ENCODE assay signal across 1 cellular context in the genomic region with DNA sequence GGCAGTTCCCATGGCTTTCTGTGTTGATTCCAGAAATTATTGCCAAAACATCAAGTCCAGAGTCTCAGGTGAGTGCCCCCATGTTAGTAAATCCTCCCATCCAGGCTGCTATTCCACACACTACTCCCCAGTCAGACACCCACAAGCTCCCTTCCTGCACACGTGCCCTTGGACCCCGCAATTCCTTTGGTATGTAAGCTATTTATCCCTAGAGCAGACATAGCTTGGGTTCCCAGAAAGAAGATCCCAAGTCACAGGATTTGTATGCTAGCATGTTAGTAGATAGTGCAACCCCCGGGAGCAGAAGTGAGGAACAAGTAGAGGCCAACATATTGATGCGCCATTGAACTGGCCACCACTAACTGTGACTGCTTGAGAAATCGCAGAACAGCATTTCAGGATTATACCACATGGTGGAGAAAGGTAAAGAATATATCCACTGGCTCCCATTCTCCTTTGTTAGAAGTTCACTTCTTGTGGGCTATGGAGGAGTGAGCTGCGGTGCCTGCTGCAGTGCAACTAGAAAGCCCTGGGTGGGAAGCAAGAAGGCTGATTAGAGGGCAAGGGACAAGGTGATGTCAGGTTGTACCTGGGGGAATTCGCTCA.
TF ChIP-seq lines count a peak whose summit lies in the region.

No MANE protein-coding gene starts in this region.

TF ChIP-seq in GM23338, 12 proteins besides CTCF, POLR2A, EP300 and RAD21 (continued from another document):
- TF ChIP-seq, protein P1, sequence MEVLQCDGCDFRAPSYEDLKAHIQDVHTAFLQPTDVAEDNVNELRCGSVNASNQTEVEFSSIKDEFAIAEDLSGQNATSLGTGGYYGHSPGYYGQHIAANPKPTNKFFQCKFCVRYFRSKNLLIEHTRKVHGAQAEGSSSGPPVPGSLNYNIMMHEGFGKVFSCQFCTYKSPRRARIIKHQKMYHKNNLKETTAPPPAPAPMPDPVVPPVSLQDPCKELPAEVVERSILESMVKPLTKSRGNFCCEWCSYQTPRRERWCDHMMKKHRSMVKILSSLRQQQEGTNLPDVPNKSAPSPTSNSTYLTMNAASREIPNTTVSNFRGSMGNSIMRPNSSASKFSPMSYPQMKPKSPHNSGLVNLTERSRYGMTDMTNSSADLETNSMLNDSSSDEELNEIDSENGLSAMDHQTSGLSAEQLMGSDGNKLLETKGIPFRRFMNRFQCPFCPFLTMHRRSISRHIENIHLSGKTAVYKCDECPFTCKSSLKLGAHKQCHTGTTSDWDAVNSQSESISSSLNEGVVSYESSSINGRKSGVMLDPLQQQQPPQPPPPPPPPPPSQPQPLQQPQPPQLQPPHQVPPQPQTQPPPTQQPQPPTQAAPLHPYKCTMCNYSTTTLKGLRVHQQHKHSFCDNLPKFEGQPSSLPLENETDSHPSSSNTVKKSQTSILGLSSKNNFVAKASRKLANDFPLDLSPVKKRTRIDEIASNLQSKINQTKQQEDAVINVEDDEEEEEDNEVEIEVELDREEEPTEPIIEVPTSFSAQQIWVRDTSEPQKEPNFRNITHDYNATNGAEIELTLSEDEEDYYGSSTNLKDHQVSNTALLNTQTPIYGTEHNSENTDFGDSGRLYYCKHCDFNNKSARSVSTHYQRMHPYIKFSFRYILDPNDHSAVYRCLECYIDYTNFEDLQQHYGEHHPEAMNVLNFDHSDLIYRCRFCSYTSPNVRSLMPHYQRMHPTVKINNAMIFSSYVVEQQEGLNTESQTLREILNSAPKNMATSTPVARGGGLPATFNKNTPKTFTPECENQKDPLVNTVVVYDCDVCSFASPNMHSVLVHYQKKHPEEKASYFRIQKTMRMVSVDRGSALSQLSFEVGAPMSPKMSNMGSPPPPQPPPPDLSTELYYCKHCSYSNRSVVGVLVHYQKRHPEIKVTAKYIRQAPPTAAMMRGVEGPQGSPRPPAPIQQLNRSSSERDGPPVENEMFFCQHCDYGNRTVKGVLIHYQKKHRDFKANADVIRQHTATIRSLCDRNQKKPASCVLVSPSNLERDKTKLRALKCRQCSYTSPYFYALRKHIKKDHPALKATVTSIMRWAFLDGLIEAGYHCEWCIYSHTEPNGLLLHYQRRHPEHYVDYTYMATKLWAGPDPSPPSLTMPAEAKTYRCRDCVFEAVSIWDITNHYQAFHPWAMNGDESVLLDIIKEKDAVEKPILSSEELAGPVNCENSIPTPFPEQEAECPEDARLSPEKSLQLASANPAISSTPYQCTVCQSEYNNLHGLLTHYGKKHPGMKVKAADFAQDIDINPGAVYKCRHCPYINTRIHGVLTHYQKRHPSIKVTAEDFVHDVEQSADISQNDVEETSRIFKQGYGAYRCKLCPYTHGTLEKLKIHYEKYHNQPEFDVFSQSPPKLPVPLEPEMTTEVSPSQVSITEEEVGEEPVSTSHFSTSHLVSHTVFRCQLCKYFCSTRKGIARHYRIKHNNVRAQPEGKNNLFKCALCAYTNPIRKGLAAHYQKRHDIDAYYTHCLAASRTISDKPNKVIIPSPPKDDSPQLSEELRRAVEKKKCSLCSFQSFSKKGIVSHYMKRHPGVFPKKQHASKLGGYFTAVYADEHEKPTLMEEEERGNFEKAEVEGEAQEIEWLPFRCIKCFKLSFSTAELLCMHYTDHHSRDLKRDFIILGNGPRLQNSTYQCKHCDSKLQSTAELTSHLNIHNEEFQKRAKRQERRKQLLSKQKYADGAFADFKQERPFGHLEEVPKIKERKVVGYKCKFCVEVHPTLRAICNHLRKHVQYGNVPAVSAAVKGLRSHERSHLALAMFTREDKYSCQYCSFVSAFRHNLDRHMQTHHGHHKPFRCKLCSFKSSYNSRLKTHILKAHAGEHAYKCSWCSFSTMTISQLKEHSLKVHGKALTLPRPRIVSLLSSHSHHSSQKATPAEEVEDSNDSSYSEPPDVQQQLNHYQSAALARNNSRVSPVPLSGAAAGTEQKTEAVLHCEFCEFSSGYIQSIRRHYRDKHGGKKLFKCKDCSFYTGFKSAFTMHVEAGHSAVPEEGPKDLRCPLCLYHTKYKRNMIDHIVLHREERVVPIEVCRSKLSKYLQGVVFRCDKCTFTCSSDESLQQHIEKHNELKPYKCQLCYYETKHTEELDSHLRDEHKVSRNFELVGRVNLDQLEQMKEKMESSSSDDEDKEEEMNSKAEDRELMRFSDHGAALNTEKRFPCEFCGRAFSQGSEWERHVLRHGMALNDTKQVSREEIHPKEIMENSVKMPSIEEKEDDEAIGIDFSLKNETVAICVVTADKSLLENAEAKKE (CRISPR knock-in tag; IDR thresholded peaks at IDR 0.05), result no peak
- TF ChIP-seq ZNF114 (CRISPR knock-in tag; IDR thresholded peaks at IDR 0.05) (no peak), EZH2 (IDR thresholded peaks at IDR 0.05; ENCODE audit: low read depth, unreplicated experiment) (no peak), JUNB (IDR thresholded peaks at IDR 0.05; ENCODE audit: unreplicated experiment) (no peak), NANOG (IDR thresholded peaks at IDR 0.05; ENCODE audit: borderline replicate concordance) (no peak)
